1 cellular context compared by ENCODE assay signal in genomic region chr17:57810740-57811632, GRCh38.
TF ChIP-seq lines count a peak whose summit lies in the region.

No MANE protein-coding gene starts in this region.

TF ChIP-seq in GM23338, 12 proteins besides CTCF, POLR2A, EP300 and RAD21 (continued from another document):
- no peak for TF ChIP-seq ZNF462 (CRISPR knock-in tag; IDR thresholded peaks at IDR 0.05)
- TF ChIP-seq ETS1 (IDR thresholded peaks at IDR 0.05), result no peak
- no peak for TF ChIP-seq STAT1 (IDR thresholded peaks at IDR 0.05; ENCODE audit: unreplicated experiment)
- TF ChIP-seq ZNF331 (CRISPR knock-in tag; IDR thresholded peaks at IDR 0.05; ENCODE audit: low read depth), result no peak
- no peak for TF ChIP-seq NANOG (IDR thresholded peaks at IDR 0.05; ENCODE audit: borderline replicate concordance)
- no peak for TF ChIP-seq POLR2AphosphoS5 (IDR thresholded peaks at IDR 0.05; ENCODE audit: low read depth)
- TF ChIP-seq JUNB (IDR thresholded peaks at IDR 0.05; ENCODE audit: unreplicated experiment), result no peak
- TF ChIP-seq ZNF114 (CRISPR knock-in tag; IDR thresholded peaks at IDR 0.05), result no peak
TF ChIP-seq in GM23338: peak in this region for 0.
